ENCODE assay signal across 26 cellular contexts in genomic region chr5:90834711-90835110, GRCh38.
"Had no signal": no experiment of that assay in that cellular context is flagged by ENCODE, and none has a peak within 500 bp of the region (broad histone marks: within the 10 kb centered on the region; RNA-seq: fewer than 3 reads in every experiment).

No MANE protein-coding gene starts in this region.

- H3K36me3 Mint-ChIP-seq: naive B cell had no signal

- H3K27me3 Mint-ChIP-seq: dendritic cell treated with granulocyte-macrophage colony-stimulating factor and Interleukin-4, amounts not matched to agents 40 ng/mL and 50 ng/mL, for 4 days had no signal

- H3K4me1 Mint-ChIP-seq: endodermal cell, naive B cell had no signal

- H3K4me1 ChIP-seq: esophagus squamous epithelium, gastrocnemius medialis, heart right ventricle, left lung, lower lobe of right lung had no signal

- DNase-seq: cortex of kidney; effector CD8-positive, alpha-beta T cell; effector memory CD8-positive, alpha-beta T cell; endodermal cell; erythroblast; esophagus squamous epithelium; foreskin fibroblast; gastrocnemius medialis; glutamatergic neuron; head of caudate nucleus; heart right ventricle; hippocampal formation; left cardiac atrium; left lung; left ventricle myocardium superior; lower lobe of right lung; mesenchymal stem cell; mucosa of descending colon; naive B cell had no signal

- H3K9me3 ChIP-seq: esophagus squamous epithelium, gastrocnemius medialis, left lung, lower lobe of right lung, mucosa of descending colon had no signal

- H3K4me3 ChIP-seq: esophagus squamous epithelium, gastrocnemius medialis, heart right ventricle, left lung, lower lobe of right lung, mucosa of descending colon had no signal

- FAIRE-seq: endometrium, islet of Langerhans, keratinocyte had no signal

- H3K27ac Mint-ChIP-seq: dendritic cell treated with granulocyte-macrophage colony-stimulating factor and Interleukin-4, amounts not matched to agents 40 ng/mL and 50 ng/mL, for 4 days; effector memory CD8-positive, alpha-beta T cell; endodermal cell; mesothelial cell of epicardium; naive B cell had no signal

- H3K9me3 Mint-ChIP-seq: dendritic cell treated with granulocyte-macrophage colony-stimulating factor and Interleukin-4, amounts not matched to agents 40 ng/mL and 50 ng/mL, for 4 days; effector memory CD8-positive, alpha-beta T cell; endodermal cell had no signal

- H3K27me3 ChIP-seq: esophagus squamous epithelium, gastrocnemius medialis, heart right ventricle, left lung had no signal

- H3K36me3 ChIP-seq: esophagus squamous epithelium, gastrocnemius medialis, heart right ventricle, left lung, lower lobe of right lung had no signal

- H3K4me3 Mint-ChIP-seq: dendritic cell treated with granulocyte-macrophage colony-stimulating factor and Interleukin-4, amounts not matched to agents 40 ng/mL and 50 ng/mL, for 4 days; effector memory CD8-positive, alpha-beta T cell; endodermal cell; mesothelial cell of epicardium; naive B cell had no signal

- H3K27ac ChIP-seq: epithelial cell of prostate, esophagus squamous epithelium, gastrocnemius medialis, heart right ventricle, left lung, lower lobe of right lung had no signal

- ATAC-seq: effector memory CD8-positive, alpha-beta T cell; esophagus mucosa; gastrocnemius medialis; heart right ventricle; left cardiac atrium; left lung; left ventricle myocardium superior; lower lobe of right lung; mucosa of descending colon had no signal
